ENCODE assay signal across 11 cellular contexts in the genomic region with DNA sequence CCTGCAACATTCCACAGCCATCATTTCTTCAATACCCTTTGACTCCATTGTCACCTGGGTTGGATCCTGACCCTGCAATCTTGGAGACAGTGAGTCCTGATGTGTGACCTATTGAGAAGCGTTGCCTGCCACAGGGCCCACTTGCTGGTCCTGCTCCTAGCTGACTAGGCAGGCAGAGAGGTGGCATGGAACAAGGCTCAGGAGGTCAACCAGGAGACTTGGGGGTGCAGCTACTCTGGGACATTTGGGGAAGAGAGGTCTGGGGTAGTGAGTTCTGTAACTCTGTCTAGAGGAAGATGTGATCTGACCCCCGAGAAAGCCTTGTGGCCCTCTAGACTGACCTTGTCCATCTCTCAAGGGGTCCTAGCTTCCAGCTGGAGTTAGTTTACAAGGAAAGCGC. TPM values are rescaled to one million over a fixed set of nuclear protein-coding genes. Genes with fewer than 3 reads are reported as not detected.
A peak's percentile ranks its signal among the peaks of the same experiment; 100 is the strongest.
DNase-seq lines count a peak whose midpoint lies in the region; ATAC-seq, FAIRE-seq and TF ChIP-seq lines count a peak whose summit lies in the region.
"Had no signal": no experiment of that assay in that cellular context is flagged by ENCODE, and none has a peak within 500 bp of the region (broad histone marks: within the 10 kb centered on the region; RNA-seq: fewer than 3 reads in every experiment).

No MANE protein-coding gene starts in this region.

- H3K4me3 ChIP-seq in DND-41 (ENCODE audit: low read depth in 1 of 2, low read length in 2 of 2) (peak overlapping the region in 1 of 2 experiments; percentile 92; a peak in 2 of 4 replicates), coronary artery (peak overlapping the region; percentile 96), osteoblast (ENCODE audit: insufficient read depth, low read length) (no peak overlapping the region), vagina (peak overlapping the region in 1 of 2 donors; percentile 79)

- peaks cover 23% of the 10 kb centered on the region for H4K20me1 ChIP-seq in DND-41 (ENCODE audit: insufficient read depth, low read length)
- peaks cover 37% of the 10 kb centered on the region for H4K20me1 ChIP-seq in osteoblast (ENCODE audit: insufficient read depth, low read length)

- peaks cover 60% of the 10 kb centered on the region for H3K79me2 ChIP-seq in DND-41 (ENCODE audit: insufficient read depth, low read length)
- H3K79me2 ChIP-seq in osteoblast (ENCODE audit: insufficient read depth, low read length), result peaks cover 65% of the 10 kb centered on the region

- H3K4me1 ChIP-seq in DND-41 (ENCODE audit: insufficient read depth, low read length), result peaks cover 32% of the 10 kb centered on the region
- peaks cover 10% of the 10 kb centered on the region for H3K4me1 ChIP-seq in osteoblast (ENCODE audit: insufficient read depth, low read length)
- peaks cover 53% of the 10 kb centered on the region for H3K4me1 ChIP-seq in vagina

- no peak for DNase-seq in DND-41
- DNase-seq in coronary artery (ENCODE audit: low spot score), result peak; percentile 71
- DNase-seq in osteoblast (ENCODE audit: insufficient read length, low spot score, missing footprints), result no peak
- DNase-seq in vagina (ENCODE audit: extremely low spot score in 2 of 2), result no peak
- no peak for DNase-seq in HTR-8/SVneo (ENCODE audit: insufficient read length, low spot score)
- DNase-seq in kidney tubule cell (ENCODE audit: low spot score), result no peak
- DNase-seq: NCI-H1048 had no signal

- TF ChIP-seq POLR2A in GM18505 (IDR thresholded peaks at IDR 0.05; ENCODE audit: borderline replicate concordance, extremely low read depth, insufficient read depth, insufficient read length) (no peak), vagina (IDR thresholded peaks at IDR 0.05) (no peak)

- peaks cover 13% of the 10 kb centered on the region for H3K36me3 ChIP-seq in DND-41 (ENCODE audit: insufficient read depth, low read length)
- H3K36me3 ChIP-seq in KOPT-K1 (ENCODE audit: insufficient read depth, low read length), result 0 out of 2 replicates have a peak, but pooled peaks cover 5% of the 10 kb centered on the region
- H3K36me3 ChIP-seq in osteoblast (ENCODE audit: insufficient read depth, low read length), result no peaks in the 10 kb centered on the region
- no peaks in the 10 kb centered on the region for H3K36me3 ChIP-seq in vagina
- H3K36me3 ChIP-seq: prostate gland had no signal

- intact Hi-C loops in vagina (cut with DNase I), result no loop called here

- H3K27ac ChIP-seq in DND-41 (ENCODE audit: low read length) (no peak overlapping the region), KOPT-K1 (ENCODE audit: low read depth, low read length, poor library complexity, severe bottlenecking) (peak overlapping the region; percentile 6), coronary artery (no peak overlapping the region), osteoblast (ENCODE audit: low read depth, low read length) (no peak overlapping the region), vagina (no peak overlapping the region)
- H3K27ac ChIP-seq: prostate gland had no signal

- H2AFZ ChIP-seq in DND-41 (ENCODE audit: low read depth, low read length), result no peak overlapping the region
- no peak overlapping the region for H2AFZ ChIP-seq in osteoblast (ENCODE audit: low read length)

- FAIRE-seq in HTR-8/SVneo (lab: Jason Lieb, UNC), result no peak
- FAIRE-seq: colon had no signal

- peak overlapping the region; percentile 79 for H3K9ac ChIP-seq in DND-41 (ENCODE audit: low read depth, low read length)

- H3K4me2 ChIP-seq in DND-41 (ENCODE audit: insufficient read depth, low read length) (peak overlapping the region; percentile 83), osteoblast (ENCODE audit: insufficient read depth, low read length) (peak overlapping the region; percentile 94)

- TF ChIP-seq CTCF in DND-41 (IDR thresholded peaks at IDR 0.05; ENCODE audit: borderline replicate concordance, extremely low read depth, low read length, poor library complexity, severe bottlenecking) (no peak), coronary artery (IDR thresholded peaks at IDR 0.05) (no peak), osteoblast (IDR thresholded peaks at IDR 0.05; ENCODE audit: extremely low read depth, low read depth, low read length) (no peak), vagina (IDR thresholded peaks at IDR 0.05) (no peak)

- H3K27me3 ChIP-seq in DND-41 (ENCODE audit: insufficient read depth, low read length, poor library complexity) (no peaks in the 10 kb centered on the region), osteoblast (ENCODE audit: insufficient read depth, low read length) (no peaks in the 10 kb centered on the region), vagina (no peaks in the 10 kb centered on the region)

- ATAC-seq in DND-41 (ENCODE audit: insufficient read depth, low read depth), result no peak
- no peak for ATAC-seq in GM18505 (IDR thresholded peaks at IDR 0.05; ENCODE audit: unreplicated experiment)

- H3K9me3 ChIP-seq in DND-41 (ENCODE audit: insufficient read depth, low read length, severe bottlenecking), result no peaks in the 10 kb centered on the region
- no peaks in the 10 kb centered on the region for H3K9me3 ChIP-seq in KOPT-K1 (ENCODE audit: insufficient read depth, low read length, poor library complexity, severe bottlenecking)
- H3K9me3 ChIP-seq in osteoblast (ENCODE audit: low read depth, low read length), result no peaks in the 10 kb centered on the region
- no peaks in the 10 kb centered on the region for H3K9me3 ChIP-seq in vagina
- H3K9me3 ChIP-seq: prostate gland had no signal

RNA-seq across cellular contexts. Expression of gene ZMIZ2, which starts 1.8 kb away (rescaled TPM):
- total RNA-seq in osteoblast, result 18.8 and 19.4 TPM in 2 replicates
- 54.3 TPM for total RNA-seq in vagina

RNA-seq across cellular contexts. Expression of gene PPIA, which starts 46.1 kb away (rescaled TPM):
- total RNA-seq in osteoblast, result 1,505 and 1,612 TPM in 2 replicates
- total RNA-seq in vagina, result 1,197 TPM
